In genomic region chr13:78674638-78675037, GRCh38 we compare ENCODE assay signal across 1 cellular context.
TF ChIP-seq lines count a peak whose summit lies in the region.

No MANE protein-coding gene starts in this region.

TF ChIP-seq in GM23338, 12 proteins besides CTCF, POLR2A, EP300 and RAD21 (continued from another document):
- no peak for TF ChIP-seq REST (IDR thresholded peaks at IDR 0.05; ENCODE audit: unreplicated experiment)
- TF ChIP-seq ZNF114 (CRISPR knock-in tag; IDR thresholded peaks at IDR 0.05), result no peak
- no peak for TF ChIP-seq EZH2phosphoT487 (IDR thresholded peaks at IDR 0.05; ENCODE audit: unreplicated experiment)
